In genomic region chr15:41493205-41493901, GRCh38 we compare ENCODE assay signal across 8 cellular contexts. TPM values are rescaled to one million over a fixed set of nuclear protein-coding genes. Genes with fewer than 3 reads are reported as not detected.
A peak's percentile ranks its signal among the peaks of the same experiment; 100 is the strongest.
DNase-seq lines count a peak whose midpoint lies in the region; ATAC-seq and TF ChIP-seq lines count a peak whose summit lies in the region.

Gene ITPKA (plus strand): TSS chr15:41493874. CDS start chr15:41493928, 54 bp downstream.

- no peaks in the 10 kb centered on the region for H3K9me3 Mint-ChIP-seq in osteocyte (ENCODE audit: unreplicated experiment)

- peak; percentile 59 for ATAC-seq in GM21367 (IDR thresholded peaks at IDR 0.05; ENCODE audit: unreplicated experiment)
- peak; percentile 59 for ATAC-seq in RWPE2 (ENCODE audit: low read depth)
- ATAC-seq in foreskin keratinocyte = peak; percentile 44

- H3K27me3 Mint-ChIP-seq in osteocyte (ENCODE audit: unreplicated experiment) = peaks cover 27% of the 10 kb centered on the region

- H3K4me1 Mint-ChIP-seq in osteocyte (ENCODE audit: unreplicated experiment) = peaks cover 16% of the 10 kb centered on the region

- TF ChIP-seq CTCF in RWPE2 (IDR thresholded peaks at IDR 0.05; ENCODE audit: poor library complexity, severe bottlenecking) (no peak), foreskin keratinocyte (conservative IDR thresholded peaks at IDR 0.05) (no peak), osteocyte (IDR thresholded peaks at IDR 0.05) (no peak), tibial artery (IDR thresholded peaks at IDR 0.05) (no peak)

- H3K27me3 ChIP-seq in RWPE2 (ENCODE audit: insufficient read depth, poor library complexity, severe bottlenecking) (peaks cover 11% of the 10 kb centered on the region), foreskin keratinocyte (peaks cover 48% of the 10 kb centered on the region), tibial artery (peaks cover 0 to 37% of the 10 kb centered on the region in 2 donors)

- no peaks in the 10 kb centered on the region for H3K36me3 ChIP-seq in RWPE2 (ENCODE audit: low read depth)
- H3K36me3 ChIP-seq in tibial artery = no peaks in the 10 kb centered on the region

- peaks cover 15% of the 10 kb centered on the region for H3K4me1 ChIP-seq in RWPE2 (ENCODE audit: insufficient read depth, poor library complexity, severe bottlenecking)
- peaks cover 4% of the 10 kb centered on the region for H3K4me1 ChIP-seq in foreskin keratinocyte
- peaks cover 5 to 32% (median 27%) of the 10 kb centered on the region in 4 donors for H3K4me1 ChIP-seq in tibial artery

- H3K9me3 ChIP-seq in RWPE2 (ENCODE audit: severe bottlenecking) = no peaks in the 10 kb centered on the region
- no peaks in the 10 kb centered on the region for H3K9me3 ChIP-seq in tibial artery

- no peak within 1 kb of the TSS for H3K27ac Mint-ChIP-seq in osteocyte (ENCODE audit: unreplicated experiment)

- H3K4me3 ChIP-seq in RWPE2 (ENCODE audit: severe bottlenecking) (peak within 1 kb of the TSS; percentile 49), tibial artery (peak within 1 kb of the TSS; percentile 58 to 59)

- H3K4me3 Mint-ChIP-seq in osteocyte (ENCODE audit: unreplicated experiment) = peak within 1 kb of the TSS; percentile 76

- intact Hi-C loops in tibial artery (cut with DNase I; ENCODE audit: low total_unique reads) = no loop called here

- peaks cover 2% of the 10 kb centered on the region for H3K36me3 Mint-ChIP-seq in osteocyte (ENCODE audit: unreplicated experiment)

- DNase-seq in D341Med (ENCODE audit: low spot score) (peak; percentile 91), HT1080 (ENCODE audit: low read depth) (peak; percentile 93), RWPE2 (ENCODE audit: low spot score) (peak; percentile 90), activated gamma-delta T cell (lab: John Stamatoyannopoulos, UW) (peak; percentile 55), foreskin keratinocyte (no peak), osteocyte (ENCODE audit: extremely low spot score, unreplicated experiment) (no peak), tibial artery (peak; percentile 75 to 85)

- H3K27ac ChIP-seq in RWPE2 (ENCODE audit: poor library complexity, severe bottlenecking) (peak within 1 kb of the TSS; percentile 42), foreskin keratinocyte (peak within 1 kb of the TSS; percentile 54), tibial artery (peak within 1 kb of the TSS; percentile 18 to 54)

RNA-seq across cellular contexts. Expression of gene ITPKA, which starts in this region (rescaled TPM):
- 10.9 and 15.0 TPM in 2 replicates for total RNA-seq in HT1080 (2014; rRNA removed; shearing (Covaris generic))
- polyA plus RNA-seq in HT1080 (2015; cell fraction: cytosol; rRNA removed) = 2.6 and 4.2 TPM in 2 replicates
- 6.5 and 9.2 TPM in 2 replicates for polyA plus RNA-seq in HT1080 (2015; cell fraction: nucleus; rRNA removed)
- total RNA-seq in foreskin keratinocyte = 0.44 and 0.71 TPM in 2 replicates
- 0.55 and 0.62 TPM in 2 replicates for polyA plus RNA-seq in foreskin keratinocyte
- total RNA-seq in osteocyte = not detected in 2 replicates

Comparison
In these comparisons a context has a peak if more than half of its experiments do, and no peak if none do; other contexts are left out.
1. Peak in ATAC-seq and H3K27ac ChIP-seq in foreskin keratinocyte; RNA of the gene not detected or under 1 TPM.
2. DNase-seq: peak in D341Med (single experiment), HT1080 (single experiment), RWPE2 (single experiment), activated gamma-delta T cell (single experiment) and tibial artery (2 of 2); none in foreskin keratinocyte (0 of 2) and osteocyte (single experiment).
3. Peak in every context shown above with its lines, with median percentiles within 50 percentile points of each other: ATAC-seq and H3K27ac ChIP-seq.